In the genomic region with DNA sequence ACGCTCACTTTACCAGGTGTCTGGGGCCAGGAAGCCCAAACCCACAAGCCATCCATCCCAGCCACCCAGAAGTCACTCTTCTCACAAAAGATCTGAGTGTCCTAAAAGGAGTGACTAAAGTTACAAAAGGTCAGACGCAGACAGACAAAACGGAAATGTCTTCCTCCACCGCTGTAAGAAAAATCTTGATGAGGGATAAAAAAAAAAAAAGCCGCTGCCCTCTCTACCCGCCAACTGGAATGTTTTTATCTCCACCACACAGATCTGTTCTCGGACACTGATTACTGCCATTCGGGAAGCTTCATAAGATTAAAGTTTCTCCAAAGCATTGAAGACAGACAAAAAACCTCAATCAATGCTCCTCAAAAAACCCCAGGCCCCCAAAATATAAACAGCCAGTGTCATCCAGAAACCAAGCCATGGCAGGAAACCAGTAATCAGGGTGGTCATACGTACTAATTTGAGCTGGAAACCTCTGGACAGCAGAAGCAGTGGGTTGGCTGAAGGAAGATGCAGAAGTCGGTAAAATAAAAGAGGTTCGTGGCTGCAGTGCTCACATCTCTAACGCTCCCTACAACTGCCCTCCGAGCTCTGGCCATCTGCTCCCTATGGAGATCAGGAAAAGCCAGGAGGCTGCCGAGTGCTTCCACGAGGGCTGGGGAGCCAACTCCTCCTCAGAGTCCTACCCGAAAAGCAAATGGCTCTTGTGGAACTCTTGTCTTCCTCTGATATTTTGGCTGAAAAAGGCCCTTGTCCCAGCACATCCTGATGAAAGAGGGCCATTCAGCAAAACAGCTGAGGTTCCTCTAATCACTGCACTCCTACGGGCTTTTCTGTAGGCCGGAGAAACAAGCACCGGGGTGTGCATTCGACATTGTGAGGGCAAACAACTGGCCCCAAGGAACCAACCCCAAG, we compare ENCODE assay signal across 9 cellular contexts. TPM values are rescaled to one million over a fixed set of nuclear protein-coding genes. Genes with fewer than 3 reads are reported as not detected.
DNase-seq lines count a peak whose midpoint lies in the region; ATAC-seq and TF ChIP-seq lines count a peak whose summit lies in the region.
"Had no signal": no experiment of that assay in that cellular context is flagged by ENCODE, and none has a peak within 500 bp of the region (broad histone marks: within the 10 kb centered on the region; RNA-seq: fewer than 3 reads in every experiment).

No MANE protein-coding gene starts in this region.

- H3K9me3 ChIP-seq in BE2C (no peaks in the 10 kb centered on the region), Panc1 (ENCODE audit: control insufficient read depth, insufficient read depth, low read depth, low read length) (no peaks in the 10 kb centered on the region), neuron (ENCODE audit: low read length) (peaks cover 5% of the 10 kb centered on the region)

- DNase-seq in BE2C (peak; percentile 32), Panc1 (ENCODE audit: low read depth, low spot score) (no peak), epithelial cell of prostate (ENCODE audit: low read depth, low spot score) (no peak), NCI-H526 treated with DMSO at 0.1 percent for 48 hours (lab: John Stamatoyannopoulos, UW) (no peak)
- no peak for DNase-seq in activated CD8-positive, alpha-beta memory T cell treated with anti-CD3 and anti-CD28 coated beads, Interleukin-2, amount 50 U/mL, for 4 hours
- DNase-seq: left colon had no signal

- BruUV-seq in Panc1 (replicated peaks; lab: Mats Ljungman, UMichigan), result no TSS peak

- H3K27me3 ChIP-seq in BE2C, result no peaks in the 10 kb centered on the region
- H3K27me3 ChIP-seq in Panc1 (ENCODE audit: control insufficient read depth, insufficient read depth, low read length), result no peaks in the 10 kb centered on the region
- H3K27me3 ChIP-seq in neuron (ENCODE audit: insufficient read depth, low read length), result no peaks in the 10 kb centered on the region

- H3K4me1 ChIP-seq in BE2C (peaks cover 11% of the 10 kb centered on the region), Panc1 (ENCODE audit: control insufficient read depth, insufficient read depth, low read length) (peaks cover 59% of the 10 kb centered on the region), neuron (ENCODE audit: insufficient read depth, low read length) (peaks cover 25% of the 10 kb centered on the region)

- peak overlapping the region; percentile 96 for H3K27ac ChIP-seq in Panc1 (ENCODE audit: low read length)
- peak overlapping the region; percentile 97 for H3K27ac ChIP-seq in epithelial cell of prostate

- in situ Hi-C loops in Panc1 (cut with HindIII; ENCODE audit: low pct_unique_long_range_greater_than_20kb, low sequenced_read_pairs), result no loop called here

- ATAC-seq in Panc1 (no peak), GM21360 (IDR thresholded peaks at IDR 0.05; ENCODE audit: unreplicated experiment) (no peak), GM18858 (IDR thresholded peaks at IDR 0.05; ENCODE audit: unreplicated experiment) (no peak)

- CTCF ChIA-PET in Panc1 (lab: Charles Lee), result interaction anchor here (0.6 to 1.3 kb wide), 2 partner anchors 11 to 124 kb away, joined by 3 to 4 read pairs; no protein-coding TSS in a partner anchor

- intact Hi-C loops in Panc1 (cut with micrococcal nuclease; ENCODE audit: unreplicated experiment), result no loop called here

- TF ChIP-seq CTCF in BE2C (IDR thresholded peaks at IDR 0.05; ENCODE audit: low read depth, low read length) (no peak), Panc1 (IDR thresholded peaks at IDR 0.05) (no peak)

- no peak overlapping the region for H2AFZ ChIP-seq in neuron (ENCODE audit: low read depth, low read length)

- H3K4me3 ChIP-seq in BE2C (ENCODE audit: low read depth, low read length) (peak overlapping the region; percentile 46), Panc1 (ENCODE audit: low read depth in 2 of 2, low read length in 2 of 2) (peak overlapping the region in 1 of 2 experiments; percentile 21; a peak in 2 of 4 replicates), neuron (ENCODE audit: low read length) (peak overlapping the region; percentile 26)

- H3K36me3 ChIP-seq in BE2C (peaks cover 14% of the 10 kb centered on the region), Panc1 (ENCODE audit: control insufficient read depth, insufficient read depth, low read length) (peaks cover 2% of the 10 kb centered on the region; the same call in 1 of the 2 replicates), neuron (ENCODE audit: insufficient read depth, low read length) (peaks cover 28% of the 10 kb centered on the region)

- POLR2A ChIA-PET in Panc1 (lab: Charles Lee), result interaction anchor here (0.5 to 0.7 kb wide), 2 partner anchors 69 to 266 kb away, joined by 4 to 6 read pairs; a partner anchor contains a TSS

RNA-seq across cellular contexts. Expression of a gene that starts 30.3 kb away (rescaled TPM):
- 21.5 TPM for polyA plus RNA-seq in BE2C (2012; ENCODE audit: insufficient read depth, insufficient read length, low read depth)
- total RNA-seq in Panc1 (2021; ENCODE audit: unreplicated experiment), result 58.6 TPM
- polyA plus RNA-seq in Panc1 (2012; ENCODE audit: insufficient read length), result 40.0 TPM

RNA-seq across cellular contexts. Expression of a gene that starts 52.8 kb away (rescaled TPM):
- not detected for polyA plus RNA-seq in BE2C (2012; ENCODE audit: insufficient read depth, insufficient read length, low read depth)
- not detected for total RNA-seq in Panc1 (2021; ENCODE audit: unreplicated experiment)
- polyA plus RNA-seq in Panc1 (2012; ENCODE audit: insufficient read length), result not detected
